ENCODE assay signal across 9 cellular contexts in genomic region chr19:3506384-3507340, GRCh38. TPM values are rescaled to one million over a fixed set of nuclear protein-coding genes. Genes with fewer than 3 reads are reported as not detected.
A peak's percentile ranks its signal among the peaks of the same experiment; 100 is the strongest.
DNase-seq lines count a peak whose midpoint lies in the region; ATAC-seq and TF ChIP-seq lines count a peak whose summit lies in the region.
"Had no signal": no experiment of that assay in that cellular context is flagged by ENCODE, and none has a peak within 500 bp of the region (broad histone marks: within the 10 kb centered on the region; RNA-seq: fewer than 3 reads in every experiment).

No MANE protein-coding gene starts in this region.

- H3K27me3 ChIP-seq in cardiac muscle cell, result no peaks in the 10 kb centered on the region

- H3K9me3 ChIP-seq in cardiac muscle cell (ENCODE audit: low read depth), result no peaks in the 10 kb centered on the region

- ATAC-seq in GM18870 (IDR thresholded peaks at IDR 0.05; ENCODE audit: unreplicated experiment), result no peak

- no peaks in the 10 kb centered on the region for H3K36me3 ChIP-seq in cardiac muscle cell

- no peaks in the 10 kb centered on the region for H3K9me3 Mint-ChIP-seq in progenitor cell of endocrine pancreas (ENCODE audit: low read depth)

- peak overlapping the region; percentile 84 for H3K4me3 ChIP-seq in Jurkat, Clone E6-1 (ENCODE audit: low read length)
- H3K4me3 ChIP-seq in cardiac muscle cell, result peak overlapping the region; percentile 98

- H3K4me1 Mint-ChIP-seq in progenitor cell of endocrine pancreas (ENCODE audit: low read depth), result peaks cover 20% of the 10 kb centered on the region

- peak overlapping the region; percentile 90 for H3K4me3 Mint-ChIP-seq in progenitor cell of endocrine pancreas (ENCODE audit: low read depth)

- TF ChIP-seq CTCF in cardiac muscle cell (IDR thresholded peaks at IDR 0.05; ENCODE audit: low read depth, low read length), result no peak
- TF ChIP-seq CTCF in progenitor cell of endocrine pancreas (IDR thresholded peaks at IDR 0.05; ENCODE audit: unreplicated experiment), result no peak

- peaks cover 4% of the 10 kb centered on the region for H3K36me3 Mint-ChIP-seq in progenitor cell of endocrine pancreas (ENCODE audit: insufficient read depth)

- DNase-seq in activated naive CD4-positive, alpha-beta T cell treated with Interleukin-2 at 50 U/mL for 16 hours, result peak; percentile 27
- no peak for DNase-seq in activated naive CD4-positive, alpha-beta T cell treated with anti-CD3 and anti-CD28 coated beads, Interleukin-2, amount 50 U/mL, for 16 hours
- DNase-seq in Jurkat, Clone E6-1 (ENCODE audit: low read depth, low spot score), result no peak
- DNase-seq in activated effector memory CD4-positive, alpha-beta T cell treated with Interleukin-2 at 50 U/mL for 16 hours, result peak; percentile 9
- peak in 1 of 2 donors; percentile 43 for DNase-seq in cardiac muscle cell (ENCODE audit: low read depth in 1 of 2, low spot score in 1 of 2)
- no peak for DNase-seq in progenitor cell of endocrine pancreas (ENCODE audit: low spot score, unreplicated experiment)
- no peak for DNase-seq in pons (ENCODE audit: low spot score)

- H3K27ac Mint-ChIP-seq in progenitor cell of endocrine pancreas, result peak overlapping the region; percentile 87

- H3K27me3 Mint-ChIP-seq in progenitor cell of endocrine pancreas, result no peaks in the 10 kb centered on the region

- H3K27ac ChIP-seq in cardiac muscle cell, result peak overlapping the region; percentile 81

- H3K4me1 ChIP-seq in cardiac muscle cell (ENCODE audit: low read depth), result no peaks in the 10 kb centered on the region

RNA-seq across cellular contexts. Expression of gene FZR1, which starts 0.6 kb away (rescaled TPM):
- 55.9 TPM for polyA plus RNA-seq in Jurkat, Clone E6-1 (2012; ENCODE audit: insufficient read depth, insufficient read length)
- 45.5 and 68.5 TPM in 2 replicates for total RNA-seq in cardiac muscle cell
- polyA plus RNA-seq in cardiac muscle cell, result 48.6 and 70.7 TPM in 2 replicates
- total RNA-seq in progenitor cell of endocrine pancreas, result 61.3 and 70.5 TPM in 2 replicates

RNA-seq across cellular contexts. Expression of gene DOHH, which starts 6.2 kb away (rescaled TPM):
- 21.1 TPM for polyA plus RNA-seq in Jurkat, Clone E6-1 (2012; ENCODE audit: insufficient read depth, insufficient read length)
- total RNA-seq in cardiac muscle cell (16.2 and 19.4 TPM in 2 replicates), progenitor cell of endocrine pancreas (9.4 and 9.9 TPM in 2 replicates)
- polyA plus RNA-seq in cardiac muscle cell, result 15.1 and 21.0 TPM in 2 replicates

RNA-seq across cellular contexts. Expression of gene SMIM44, which starts 23.4 kb away (rescaled TPM):
- not detected for polyA plus RNA-seq in Jurkat, Clone E6-1 (2012; ENCODE audit: insufficient read depth, insufficient read length)
- total RNA-seq in cardiac muscle cell, result not detected in 2 replicates
- polyA plus RNA-seq in cardiac muscle cell, result not detected in 2 replicates
- not detected in 2 replicates for total RNA-seq in progenitor cell of endocrine pancreas
- total RNA-seq: glomerular endothelial cell had no signal

RNA-seq across cellular contexts. Expression of gene SMIM24, which starts 26.3 kb away (rescaled TPM):
- polyA plus RNA-seq in Jurkat, Clone E6-1 (2012; ENCODE audit: insufficient read depth, insufficient read length), result 30.0 TPM
- total RNA-seq in cardiac muscle cell (0.63 TPM in 1 of 2 replicates, not detected in the other), progenitor cell of endocrine pancreas (1.3 and 1.6 TPM in 2 replicates)
- 0.22 and 0.75 TPM in 2 replicates for polyA plus RNA-seq in cardiac muscle cell
- total RNA-seq: glomerular endothelial cell had no signal

RNA-seq across cellular contexts. Expression of gene TEKTIP1, which starts 32.3 kb away (rescaled TPM):
- 3.6 TPM for polyA plus RNA-seq in Jurkat, Clone E6-1 (2012; ENCODE audit: insufficient read depth, insufficient read length)
- total RNA-seq in cardiac muscle cell, result 1.9 and 5.4 TPM in 2 replicates
- polyA plus RNA-seq in cardiac muscle cell, result 4.0 and 5.9 TPM in 2 replicates
- total RNA-seq in progenitor cell of endocrine pancreas, result 3.8 and 4.0 TPM in 2 replicates
- total RNA-seq: glomerular endothelial cell had no signal

Comparison
In these comparisons a context has a peak if more than half of its experiments do, and no peak if none do; other contexts are left out.
1. DNase-seq: peak in activated naive CD4-positive, alpha-beta T cell treated with Interleukin-2 at 50 U/mL for 16 hours (single experiment) and activated effector memory CD4-positive, alpha-beta T cell treated with Interleukin-2 at 50 U/mL for 16 hours (single experiment); none in activated naive CD4-positive, alpha-beta T cell treated with anti-CD3 and anti-CD28 coated beads, Interleukin-2, amount 50 U/mL, for 16 hours (single experiment), Jurkat, Clone E6-1 (single experiment), progenitor cell of endocrine pancreas (single experiment) and pons (single experiment).